Comparison of ENCODE assay signal across 26 cellular contexts in the genomic region with DNA sequence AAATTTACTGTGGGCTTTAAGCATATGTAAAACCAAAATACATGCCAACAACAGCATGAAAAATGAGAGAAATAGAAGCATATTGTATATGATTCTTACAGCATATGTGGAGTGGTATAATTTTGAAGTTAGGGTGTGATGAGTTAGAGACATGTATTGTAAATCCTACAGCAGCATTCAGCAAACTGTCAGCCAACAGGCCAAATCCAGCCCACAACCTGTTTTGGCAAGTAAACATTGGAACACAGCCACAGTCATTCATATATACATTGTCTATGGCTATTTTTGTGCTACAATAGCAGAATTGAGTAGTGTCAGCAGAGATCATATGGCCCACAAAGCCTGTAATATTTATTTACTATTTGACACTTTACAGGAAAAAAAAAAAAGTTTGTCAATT.
"Had no signal": no experiment of that assay in that cellular context is flagged by ENCODE, and none has a peak within 500 bp of the region (broad histone marks: within the 10 kb centered on the region; RNA-seq: fewer than 3 reads in every experiment).

No MANE protein-coding gene starts in this region.

- H3K27ac ChIP-seq: ascending aorta, VCaP had no signal

- ATAC-seq: activated CD8-positive, alpha-beta memory T cell treated with anti-CD3 and anti-CD28 coated beads, Interleukin-2, amount 10 ng/mL, durations not matched to agents 7 days and 5 days; activated CD8-positive, alpha-beta T cell treated with anti-CD3 and anti-CD28 coated beads, Interleukin-2, amount 10 ng/mL, durations not matched to agents 7 days and 5 days; activated naive CD8-positive, alpha-beta T cell treated with anti-CD3 and anti-CD28 coated beads, Interleukin-2, amount 50 U/mL, for 24 hours; T-cell; T-helper 17 cell had no signal

- H3K4me3 ChIP-seq: ascending aorta had no signal

- H3K4me1 ChIP-seq: ascending aorta had no signal

- DNase-seq: activated B cell treated with CpG ODN at 0.5 μM for 24 hours; activated CD4-positive, alpha-beta memory T cell treated with anti-CD3 and anti-CD28 coated beads, Interleukin-2, amount 10 ng/mL, durations not matched to agents 7 days and 5 days; activated CD4-positive, alpha-beta T cell treated with anti-CD3 and anti-CD28 coated beads for 48 hours; activated CD4-positive, alpha-beta T cell treated with anti-CD3 and anti-CD28 coated beads, Interleukin-2, amount 10 ng/mL, durations not matched to agents 7 days and 5 days; activated CD4-positive, alpha-beta T cell treated with anti-CD3 and anti-CD28 coated beads, Interleukin-2, amount 50 U/mL, for 48 hours; activated CD4-positive, CD25-positive, alpha-beta regulatory T cell treated with anti-CD3 and anti-CD28 coated beads, Interleukin-2, amount 50 U/mL, for 72 hours; activated CD8-positive, alpha-beta memory T cell treated with anti-CD3 and anti-CD28 coated beads for 24 hours; activated CD8-positive, alpha-beta memory T cell treated with anti-CD3 and anti-CD28 coated beads, Interleukin-2, amount 10 ng/mL, durations not matched to agents 7 days and 5 days; activated CD8-positive, alpha-beta memory T cell treated with anti-CD3 and anti-CD28 coated beads, Interleukin-2, amount 50 U/mL, for 48 hours; activated CD8-positive, alpha-beta T cell treated with anti-CD3 and anti-CD28 coated beads, Interleukin-2, amount 10 ng/mL, durations not matched to agents 7 days and 5 days; activated effector memory CD4-positive, alpha-beta T cell treated with Interleukin-2 at 50 U/mL for 16 hours; activated gamma-delta T cell; activated naive CD4-positive, alpha-beta T cell treated with anti-CD3 and anti-CD28 coated beads, Interleukin-2, amount 10 ng/mL, durations not matched to agents 7 days and 5 days; activated naive CD4-positive, alpha-beta T cell treated with Interleukin-2 at 50 U/mL for 16 hours; activated naive CD8-positive, alpha-beta T cell treated with anti-CD3 and anti-CD28 coated beads, Interleukin-2, amount 10 ng/mL, durations not matched to agents 7 days and 5 days; activated naive CD8-positive, alpha-beta T cell treated with anti-CD3 and anti-CD28 coated beads, Interleukin-2, amount 50 U/mL, for 24 hours; activated T-cell treated with anti-CD3 and anti-CD28 coated beads, Interleukin-2, amount 50 U/mL, for 24 hours; activated T-cell treated with anti-CD3 and anti-CD28 coated beads, Interleukin-2, amount 50 U/mL, for 48 hours; amygdala; anterior cingulate cortex; central memory CD4-positive, alpha-beta T cell; T-cell; T-helper 17 cell had no signal

- FAIRE-seq: TTC549 had no signal

- H3K27me3 ChIP-seq: ascending aorta had no signal
